20 cellular contexts compared by ENCODE assay signal in genomic region chr10:42997849-42998165, GRCh38.
DNase-seq lines count a peak whose midpoint lies in the region; ATAC-seq and TF ChIP-seq lines count a peak whose summit lies in the region.
"Had no signal": no experiment of that assay in that cellular context is flagged by ENCODE, and none has a peak within 500 bp of the region (broad histone marks: within the 10 kb centered on the region; RNA-seq: fewer than 3 reads in every experiment).

No MANE protein-coding gene starts in this region.

- ATAC-seq in HG02970 (IDR thresholded peaks at IDR 0.05; ENCODE audit: low FRiP score, unreplicated experiment): no peak
- ATAC-seq: A549, SK-N-SH treated with all-trans-retinoic acid at 6 μM for 48 hours had no signal

- no peak for TF ChIP-seq POLR2A in sigmoid colon (IDR thresholded peaks at IDR 0.05)

- H3K4me2 ChIP-seq in BLaER1 treated with 17β-estradiol and CSF1 and Interleukin-3, amounts not matched to agents 10 nM and 100 nM: peak overlapping the region in 6 of 11 experiments; percentile 27 to 50 (median 38); a peak in 12 of 22 replicates
- H3K4me2 ChIP-seq: A549 had no signal

- intact Hi-C loops in colonic mucosa (cut with DNase I): no loop called here
- intact Hi-C loops in sigmoid colon (cut with DNase I): no loop called here
- intact Hi-C loops in A673 (cut with micrococcal nuclease; ENCODE audit: unreplicated experiment): no loop called here

- POLR2A ChIA-PET in A673 (lab: Charles Lee; ENCODE audit: low non-redundant PET): no interaction called here

- H3K9ac ChIP-seq in BLaER1 treated with 17β-estradiol and CSF1 and Interleukin-3, amounts not matched to agents 10 nM and 100 nM: no peak overlapping the region
- no peak overlapping the region for H3K9ac ChIP-seq in colonic mucosa (ENCODE audit: low read depth in 2 of 2, low read length in 2 of 2)

- H3K27me3 ChIP-seq in BE2C: no peaks in the 10 kb centered on the region
- no peaks in the 10 kb centered on the region for H3K27me3 ChIP-seq in BLaER1 treated with 17β-estradiol and CSF1 and Interleukin-3, amounts not matched to agents 10 nM and 100 nM
- H3K27me3 ChIP-seq in colonic mucosa: no peaks in the 10 kb centered on the region
- H3K27me3 ChIP-seq in sigmoid colon: no peaks in the 10 kb centered on the region
- H3K27me3 ChIP-seq in A673 (replicated peaks; ENCODE audit: insufficient read depth, low read depth, low read length, poor library complexity): no peaks in the 10 kb centered on the region
- H3K27me3 ChIP-seq: MG63 had no signal

- CTCF ChIA-PET in A673 (lab: Charles Lee): no interaction called here

- H4K20me1 ChIP-seq in BLaER1 treated with 17β-estradiol and CSF1 and Interleukin-3, amounts not matched to agents 10 nM and 100 nM: no peaks in the 10 kb centered on the region; a peak in 1 of 22 replicates

- BruUV-seq in A673 (replicated peaks; lab: Mats Ljungman, UMichigan): no TSS peak

- H3K9me3 ChIP-seq in BE2C: no peaks in the 10 kb centered on the region
- H3K9me3 ChIP-seq in BLaER1 treated with 17β-estradiol and CSF1 and Interleukin-3, amounts not matched to agents 10 nM and 100 nM (replicated peaks in 1 of 11): no peaks in the 10 kb centered on the region
- H3K9me3 ChIP-seq in colonic mucosa: no peaks in the 10 kb centered on the region
- no peaks in the 10 kb centered on the region for H3K9me3 ChIP-seq in sigmoid colon
- H3K9me3 ChIP-seq in A673 (ENCODE audit: low read depth, low read length, poor library complexity, severe bottlenecking): no peaks in the 10 kb centered on the region
- H3K9me3 ChIP-seq: A549, MG63 had no signal

- H3K4me3 ChIP-seq in BE2C (ENCODE audit: low read depth, low read length) (no peak overlapping the region), colonic mucosa (no peak overlapping the region), sigmoid colon (no peak overlapping the region), A673 (ENCODE audit: low read depth, low read length, poor library complexity, severe bottlenecking) (no peak overlapping the region)
- no peak overlapping the region for H3K4me3 ChIP-seq in BLaER1 treated with 17β-estradiol and CSF1 and Interleukin-3, amounts not matched to agents 10 nM and 100 nM
- H3K4me3 ChIP-seq: A549, MG63 had no signal

- H3K4me1 ChIP-seq in BE2C (peaks cover 17% of the 10 kb centered on the region), colonic mucosa (no peaks in the 10 kb centered on the region), sigmoid colon (no peaks in the 10 kb centered on the region), A673 (ENCODE audit: insufficient read depth, low read length, poor library complexity, severe bottlenecking) (no peaks in the 10 kb centered on the region)
- H3K4me1 ChIP-seq in BLaER1 treated with 17β-estradiol and CSF1 and Interleukin-3, amounts not matched to agents 10 nM and 100 nM: peaks cover 0 to 19% (median 10%) of the 10 kb centered on the region in 10 experiments; a peak in 12 of 20 replicates
- H3K4me1 ChIP-seq: A549 had no signal

- TF ChIP-seq EP300 in sigmoid colon (IDR thresholded peaks at IDR 0.05): no peak

- TF ChIP-seq CTCF in BE2C (IDR thresholded peaks at IDR 0.05; ENCODE audit: low read depth, low read length) (no peak), colonic mucosa (IDR thresholded peaks at IDR 0.05) (no peak), sigmoid colon (IDR thresholded peaks at IDR 0.05) (no peak), A673 (conservative IDR thresholded peaks at IDR 0.05; ENCODE audit: low read depth, low read length) (no peak)

- WGBS in sigmoid colon, 2 donors: 84 to 86% methylated on average over 4 of the region's 4 CpGs

- DNase-seq in BE2C (peak; percentile 48), colonic mucosa (peak; percentile 8), sigmoid colon (peak; percentile 52), SK-N-DZ (ENCODE audit: low spot score) (no peak), A673 (ENCODE audit: low spot score) (no peak)
- DNase-seq: Calu3, HCEC 1CT, IMR-90, KG1, MG63, NCI-H1417, NCI-H1694, NCI-H2081, NCI-H226, NCI-H510A, NCI-H69 had no signal

- no peak overlapping the region for H3K27ac ChIP-seq in BLaER1 treated with 17β-estradiol and CSF1 and Interleukin-3, amounts not matched to agents 10 nM and 100 nM
- H3K27ac ChIP-seq in colonic mucosa (no peak overlapping the region), sigmoid colon (no peak overlapping the region), A673 (ENCODE audit: low read depth, low read length, poor library complexity, severe bottlenecking) (no peak overlapping the region)
- H3K27ac ChIP-seq: A549 had no signal

- H3K36me3 ChIP-seq in BE2C: no peaks in the 10 kb centered on the region
- no peaks in the 10 kb centered on the region for H3K36me3 ChIP-seq in BLaER1 treated with 17β-estradiol and CSF1 and Interleukin-3, amounts not matched to agents 10 nM and 100 nM
- H3K36me3 ChIP-seq in colonic mucosa: no peaks in the 10 kb centered on the region
- no peaks in the 10 kb centered on the region for H3K36me3 ChIP-seq in sigmoid colon
- H3K36me3 ChIP-seq in A673 (ENCODE audit: insufficient read depth, low read length, poor library complexity, severe bottlenecking): no peaks in the 10 kb centered on the region
- H3K36me3 ChIP-seq: MG63 had no signal

Comparison
In these comparisons a context has a peak if more than half of its experiments do, and no peak if none do; other contexts are left out.
1. DNase-seq: peak in BE2C (single experiment), colonic mucosa (single experiment) and sigmoid colon (single experiment); none in SK-N-DZ (single experiment) and A673 (single experiment).